22 cellular contexts compared by ENCODE assay signal in the genomic region with DNA sequence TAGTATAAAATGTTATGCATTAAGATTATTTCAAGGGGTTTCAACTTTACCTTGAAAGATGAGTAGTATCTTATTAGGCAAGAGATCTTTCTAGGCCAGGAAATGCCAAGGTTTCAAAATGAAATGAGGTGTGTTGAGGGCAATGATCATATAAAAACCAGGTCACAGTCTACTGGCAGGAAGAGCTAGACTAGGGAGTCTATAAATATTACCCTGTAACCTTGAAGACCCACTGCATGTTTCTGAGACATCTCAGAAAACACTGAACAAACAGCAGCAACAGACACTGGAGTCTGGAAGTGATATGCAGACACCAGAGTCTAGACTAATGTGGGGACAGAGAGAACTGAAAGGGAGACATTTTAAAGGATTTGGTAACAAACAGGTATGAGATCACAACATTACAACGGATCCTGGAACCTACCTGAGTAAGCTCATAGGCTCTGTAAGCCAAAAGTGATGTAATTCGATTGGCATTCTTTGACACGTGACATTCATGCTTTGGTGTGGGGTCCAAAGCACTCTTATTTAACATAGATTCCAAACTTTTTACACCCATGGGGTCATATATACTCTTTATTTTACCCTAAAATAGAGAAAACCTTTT. TPM values are rescaled to one million over a fixed set of nuclear protein-coding genes. Genes with fewer than 3 reads are reported as not detected.
DNase-seq lines count a peak whose midpoint lies in the region; ATAC-seq and TF ChIP-seq lines count a peak whose summit lies in the region.
"Had no signal": no experiment of that assay in that cellular context is flagged by ENCODE, and none has a peak within 500 bp of the region (broad histone marks: within the 10 kb centered on the region; RNA-seq: fewer than 3 reads in every experiment).

No MANE protein-coding gene starts in this region.

- TF ChIP-seq CTCF in RWPE1 (conservative IDR thresholded peaks at IDR 0.05; ENCODE audit: low read depth) (no peak), choroid plexus epithelial cell (conservative IDR thresholded peaks at IDR 0.05; ENCODE audit: low read depth, low read length) (no peak), parathyroid adenoma (IDR thresholded peaks at IDR 0.05) (no peak)

- H3K36me3 ChIP-seq in parathyroid adenoma (ENCODE audit: control insufficient read depth, insufficient read depth, low read length) = peaks cover 2% of the 10 kb centered on the region

- peaks cover 95% of the 10 kb centered on the region for H3K36me3 Mint-ChIP-seq in activated T-cell treated with anti-CD3 and anti-CD28 coated beads, Interleukin-2, amount 50 U/mL, for 24 hours (ENCODE audit: low read depth)

- H3K27me3 ChIP-seq in parathyroid adenoma (ENCODE audit: control insufficient read depth, insufficient read depth, low read length) (no peaks in the 10 kb centered on the region), right cardiac atrium (ENCODE audit: control insufficient read depth, insufficient read depth) (no peaks in the 10 kb centered on the region)
- H3K27me3 ChIP-seq: brain microvascular endothelial cell, heart left ventricle, right atrium auricular region had no signal

- H3K4me3 ChIP-seq in choroid plexus epithelial cell (ENCODE audit: low read depth, low read length) (no peak overlapping the region), parathyroid adenoma (ENCODE audit: low read depth, low read length) (no peak overlapping the region), right cardiac atrium (ENCODE audit: low read length) (no peak overlapping the region)
- H3K4me3 ChIP-seq: A549, heart left ventricle, right atrium auricular region had no signal

- DNase-seq in activated T-cell treated with anti-CD3 and anti-CD28 coated beads, Interleukin-2, amount 50 U/mL, for 24 hours = no peak
- DNase-seq in activated T-cell treated with anti-CD3 and anti-CD28 coated beads, Interleukin-2, amount 50 U/mL, for 1 hour = no peak
- DNase-seq in RWPE1 (ENCODE audit: low spot score) (peak; percentile 16), choroid plexus epithelial cell (ENCODE audit: low read depth) (peak; percentile 6), left ventricle myocardium superior (no peak), right cardiac atrium (no peak), SIG-M5 (lab: John Stamatoyannopoulos, UW) (no peak)
- DNase-seq: activated naive CD4-positive, alpha-beta T cell; brain microvascular endothelial cell; DMS79 treated with DMSO at 0.1 percent for 48 hours; heart left ventricle; HFFc6; kidney; NCI-H1694; Right ventricle myocardium superior had no signal

- H3K27ac ChIP-seq in RWPE1 (no peak overlapping the region), parathyroid adenoma (no peak overlapping the region), right cardiac atrium (ENCODE audit: low read length) (no peak overlapping the region)
- H3K27ac ChIP-seq: A549, brain microvascular endothelial cell, C4-2B, heart left ventricle, right atrium auricular region, VCaP had no signal

- H3K9me3 Mint-ChIP-seq in activated T-cell treated with anti-CD3 and anti-CD28 coated beads, Interleukin-2, amount 50 U/mL, for 24 hours = no peaks in the 10 kb centered on the region
- H3K9me3 Mint-ChIP-seq: HFFc6; mesothelial cell of epicardium; stimulated activated naive CD8-positive, alpha-beta T cell treated with anti-CD3 and anti-CD28 coated beads, Interleukin-15, Interleukin-2, amounts not matched to agents 100 ng/mL and 50 ng/mL, for 24 hours had no signal

- H3K4me1 Mint-ChIP-seq in activated T-cell treated with anti-CD3 and anti-CD28 coated beads, Interleukin-2, amount 50 U/mL, for 24 hours (ENCODE audit: low read depth) = peaks cover 37% of the 10 kb centered on the region

- CTCF ChIA-PET in RWPE1 (lab: Yijun Ruan, JAX) = no interaction called here

- H3K9me3 ChIP-seq in parathyroid adenoma (ENCODE audit: control insufficient read depth, low read length) = no peaks in the 10 kb centered on the region
- H3K9me3 ChIP-seq in right cardiac atrium (ENCODE audit: control insufficient read depth, low read length) = no peaks in the 10 kb centered on the region
- H3K9me3 ChIP-seq: A549, heart left ventricle, right atrium auricular region had no signal

- peak overlapping the region; percentile 54 for H3K27ac Mint-ChIP-seq in activated T-cell treated with anti-CD3 and anti-CD28 coated beads, Interleukin-2, amount 50 U/mL, for 24 hours
- H3K27ac Mint-ChIP-seq: HFFc6; mesothelial cell of epicardium; stimulated activated naive CD8-positive, alpha-beta T cell treated with anti-CD3 and anti-CD28 coated beads, Interleukin-15, Interleukin-2, amounts not matched to agents 100 ng/mL and 50 ng/mL, for 24 hours had no signal

- no peak for ATAC-seq in left ventricle myocardium superior
- ATAC-seq in right cardiac atrium = no peak
- ATAC-seq: A549, heart left ventricle had no signal

- no peak overlapping the region for H2AFZ ChIP-seq in parathyroid adenoma

- no peaks in the 10 kb centered on the region for H3K27me3 Mint-ChIP-seq in activated T-cell treated with anti-CD3 and anti-CD28 coated beads, Interleukin-2, amount 50 U/mL, for 24 hours
- H3K27me3 Mint-ChIP-seq: stimulated activated naive CD8-positive, alpha-beta T cell treated with anti-CD3 and anti-CD28 coated beads, Interleukin-15, Interleukin-2, amounts not matched to agents 100 ng/mL and 50 ng/mL, for 24 hours had no signal

- peak overlapping the region; percentile 14 for H3K4me2 ChIP-seq in parathyroid adenoma (ENCODE audit: low read length)
- H3K4me2 ChIP-seq: A549 had no signal

- intact Hi-C loops in left ventricle myocardium superior (cut with micrococcal nuclease) (no loop called here), right cardiac atrium (cut with DNase I) (no loop called here)

- H3K4me3 Mint-ChIP-seq in activated T-cell treated with anti-CD3 and anti-CD28 coated beads, Interleukin-2, amount 50 U/mL, for 24 hours = no peak overlapping the region
- H3K4me3 Mint-ChIP-seq: HFFc6; mesothelial cell of epicardium; stimulated activated naive CD8-positive, alpha-beta T cell treated with anti-CD3 and anti-CD28 coated beads, Interleukin-15, Interleukin-2, amounts not matched to agents 100 ng/mL and 50 ng/mL, for 24 hours had no signal

- no peaks in the 10 kb centered on the region for H3K4me1 ChIP-seq in parathyroid adenoma
- no peaks in the 10 kb centered on the region for H3K4me1 ChIP-seq in right cardiac atrium (ENCODE audit: control insufficient read depth, insufficient read depth, low read length)
- H3K4me1 ChIP-seq: A549, right atrium auricular region had no signal

- WGBS in right cardiac atrium = 84% methylated on average over 3 of the region's 3 CpGs

- H3K9ac ChIP-seq in parathyroid adenoma = no peak overlapping the region

- POLR2A ChIA-PET in RWPE1 (lab: Yijun Ruan, JAX; ENCODE audit: low non-redundant PET) = interaction anchor here (0.6 kb wide), 1 partner anchor 105 kb away, joined by 5 read pairs; no protein-coding TSS in a partner anchor

- peaks cover 16% of the 10 kb centered on the region for H3K79me2 ChIP-seq in parathyroid adenoma

RNA-seq across cellular contexts. Expression of a gene that starts 15.0 kb away (rescaled TPM):
- total RNA-seq in left ventricle myocardium superior (23.2 TPM), right cardiac atrium (10 to 100 TPM; 28.9 to 36.0 (median 31.7) TPM)
- polyA plus RNA-seq in right cardiac atrium = 16.4 TPM

Comparison
In these comparisons a context has a peak if more than half of its experiments do, and no peak if none do; other contexts are left out.
1. DNase-seq: peak in RWPE1 (single experiment) and choroid plexus epithelial cell (single experiment); none in activated T-cell treated with anti-CD3 and anti-CD28 coated beads, Interleukin-2, amount 50 U/mL, for 24 hours (single experiment), activated T-cell treated with anti-CD3 and anti-CD28 coated beads, Interleukin-2, amount 50 U/mL, for 1 hour (single experiment), left ventricle myocardium superior (single experiment), right cardiac atrium (0 of 3) and SIG-M5 (single experiment).